In genomic region chr16:89785523-89786155, GRCh38 we compare ENCODE assay signal across 1 cellular context.
TF ChIP-seq lines count a peak whose summit lies in the region.

No MANE protein-coding gene starts in this region.

TF ChIP-seq in HepG2, 621 proteins besides CTCF, POLR2A, EP300 and RAD21:
- TF ChIP-seq ZNF639 (CRISPR knock-in tag; conservative IDR thresholded peaks at IDR 0.05) (no peak), ZNF331 (CRISPR knock-in tag; IDR thresholded peaks at IDR 0.05) (no peak), MYNN (CRISPR knock-in tag; IDR thresholded peaks at IDR 0.05; ENCODE audit: low read depth) (no peak), REXO4 (CRISPR knock-in tag; IDR thresholded peaks at IDR 0.05; ENCODE audit: borderline replicate concordance) (no peak), JUNB (CRISPR knock-in tag; IDR thresholded peaks at IDR 0.05; ENCODE audit: borderline replicate concordance) (no peak), ZNF564 (CRISPR knock-in tag; IDR thresholded peaks at IDR 0.05) (no peak), SMAD1 (CRISPR knock-in tag; IDR thresholded peaks at IDR 0.05; ENCODE audit: borderline replicate concordance, low read depth) (no peak), ZBTB26 (CRISPR knock-in tag; IDR thresholded peaks at IDR 0.05; ENCODE audit: borderline replicate concordance) (no peak)
